ENCODE assay signal across 8 cellular contexts in the genomic region with DNA sequence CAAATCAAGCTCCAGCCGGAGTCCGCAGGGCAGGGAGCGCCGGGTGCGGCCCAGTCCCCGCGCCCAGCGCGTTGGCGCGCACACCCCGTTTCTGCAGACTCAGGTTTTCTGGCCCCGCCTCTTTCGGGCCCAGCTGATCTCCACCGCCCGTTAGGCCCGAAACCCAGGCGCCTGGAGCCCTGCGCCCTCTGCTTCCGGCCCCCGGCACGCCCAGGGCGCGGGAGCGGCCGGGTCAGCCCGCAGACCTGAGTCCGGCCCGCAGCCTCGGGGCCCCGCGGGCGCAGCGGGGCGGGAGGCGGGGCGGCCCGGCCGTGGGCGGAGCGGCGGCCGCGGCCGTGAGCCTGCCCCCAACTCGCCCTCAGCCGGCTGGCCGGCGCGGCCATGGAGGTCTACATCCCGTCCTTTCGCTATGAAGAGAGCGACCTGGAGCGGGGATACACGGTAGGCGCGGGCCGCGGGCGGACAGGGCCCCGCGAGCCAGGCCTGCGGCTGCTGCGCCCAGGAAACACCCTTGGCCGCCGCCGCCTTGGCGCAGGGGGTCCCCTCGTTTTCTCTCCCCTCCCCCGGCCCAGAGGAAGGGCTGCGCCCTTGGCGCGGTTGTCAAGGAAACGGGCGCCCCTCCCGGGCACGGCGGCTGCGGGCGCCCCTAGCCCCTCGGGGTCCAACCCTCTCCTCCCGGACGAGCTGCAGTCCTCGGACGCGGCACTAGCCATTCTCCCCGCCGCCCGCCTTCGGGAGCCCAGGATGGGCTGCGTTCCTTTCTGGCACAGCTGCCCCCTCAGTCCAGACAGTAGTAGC.
DNase-seq lines count a peak whose midpoint lies in the region; ATAC-seq and FAIRE-seq lines count a peak whose summit lies in the region.

A gene with protein sequence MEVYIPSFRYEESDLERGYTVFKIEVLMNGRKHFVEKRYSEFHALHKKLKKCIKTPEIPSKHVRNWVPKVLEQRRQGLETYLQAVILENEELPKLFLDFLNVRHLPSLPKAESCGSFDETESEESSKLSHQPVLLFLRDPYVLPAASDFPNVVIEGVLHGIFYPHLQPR (plus strand): TSS at position 361 of the 798 bp plus-strand sequence. CDS start 21 bp downstream, at position 382.

- H3K27ac ChIP-seq in epithelial cell of prostate, result peak within 1 kb of the TSS; percentile 99

- no peak for FAIRE-seq in GM19239 (lab: Jason Lieb, UNC)

- peak; percentile 87 for ATAC-seq in HG03432 (IDR thresholded peaks at IDR 0.05; ENCODE audit: unreplicated experiment)

- DNase-seq in C1 segment of cervical spinal cord (lab: John Stamatoyannopoulos, UW) (peak in 13 of 14 donors; percentile 25 to 91 (median 82)), GM19239 (ENCODE audit: insufficient read length, low spot score) (peak; percentile 87), NOMO-1 treated with dmso at 0.1 percent for 144 hours (lab: John Stamatoyannopoulos, UW; ENCODE audit: unreplicated experiment) (peak; percentile 46), activated T-cell treated with anti-CD3 and anti-CD28 coated beads for 24 hours (ENCODE audit: low read depth) (peak; percentile 54), epithelial cell of prostate (ENCODE audit: low read depth, low spot score) (peak; percentile 18), middle frontal gyrus (ENCODE audit: extremely low spot score, low spot score) (peak; percentile 48)
- peak; percentile 56 to 58 for DNase-seq in stimulated activated CD8-positive, alpha-beta memory T cell treated with anti-CD3 and anti-CD28 coated beads, Interleukin-15, amount 100 ng/mL, for 48 hours (ENCODE audit: low read depth in 2 of 2)

Comparison
In these comparisons a context has a peak if more than half of its experiments do, and no peak if none do; other contexts are left out.
1. Peak in every context shown above with its lines: DNase-seq, ATAC-seq and H3K27ac ChIP-seq.
2. DNase-seq: peak in every context shown above with its lines; median percentile 87 in GM19239; 82 in C1 segment of cervical spinal cord; 57 in stimulated activated CD8-positive, alpha-beta memory T cell treated with anti-CD3 and anti-CD28 coated beads, Interleukin-15, amount 100 ng/mL, for 48 hours; 54 in activated T-cell treated with anti-CD3 and anti-CD28 coated beads for 24 hours; 48 in middle frontal gyrus; 46 in NOMO-1 treated with dmso at 0.1 percent for 144 hours; 18 in epithelial cell of prostate.